ENCODE assay signal across 9 cellular contexts in the genomic region with DNA sequence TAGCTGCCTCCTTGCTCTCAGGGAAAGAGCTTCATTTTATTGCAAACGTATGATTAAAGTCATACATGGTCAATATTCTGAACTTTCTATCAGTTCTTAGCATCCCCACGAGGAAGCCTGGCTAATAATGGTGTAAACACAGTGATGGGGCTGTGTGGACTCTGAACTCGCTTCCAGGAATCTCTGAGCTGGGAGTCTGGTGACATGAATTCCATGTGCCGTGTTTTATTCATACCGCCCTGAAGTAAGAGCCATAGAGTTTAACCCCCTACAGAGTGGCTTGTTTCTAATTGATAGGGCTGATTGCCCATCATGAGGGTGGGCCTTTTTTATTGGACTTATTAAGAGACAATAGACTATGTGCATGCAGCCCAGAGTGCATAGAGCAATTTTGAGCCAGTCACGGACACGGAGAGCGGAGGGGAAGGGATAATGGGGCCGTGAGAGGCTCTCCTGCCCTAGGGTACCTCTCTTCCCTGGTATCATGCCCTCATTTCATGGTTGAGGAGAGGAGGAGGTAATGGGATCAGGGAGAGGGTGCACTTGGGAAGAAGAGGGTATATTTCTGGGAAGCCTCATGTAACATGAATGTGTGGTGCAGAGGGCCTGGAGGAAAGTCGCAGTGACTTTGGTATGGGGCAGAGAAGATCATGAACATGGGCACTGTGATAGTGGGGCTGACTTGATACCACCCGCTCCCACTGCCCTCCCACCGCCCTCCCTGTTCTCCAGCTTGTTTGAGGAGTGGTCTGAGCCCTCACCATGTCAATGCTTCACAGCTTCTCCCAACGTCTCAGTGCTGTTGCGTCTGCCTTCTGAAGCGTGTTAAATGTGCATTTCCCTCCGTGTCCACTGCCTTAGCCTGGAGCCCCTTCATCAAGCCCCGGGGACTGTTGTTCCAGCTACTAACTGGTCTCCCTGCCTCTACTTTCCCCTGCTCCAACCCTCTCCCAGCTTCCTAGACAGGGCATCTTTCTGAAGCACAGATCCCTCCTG.
DNase-seq lines count a peak whose midpoint lies in the region; ATAC-seq and TF ChIP-seq lines count a peak whose summit lies in the region.
"Had no signal": no experiment of that assay in that cellular context is flagged by ENCODE, and none has a peak within 500 bp of the region (broad histone marks: within the 10 kb centered on the region; RNA-seq: fewer than 3 reads in every experiment).

No MANE protein-coding gene starts in this region.

- H2AFZ ChIP-seq in GM23248 (0 out of 2 replicates have a peak overlapping the region, but pooled peaks have one; percentile 15), hepatocyte (no peak overlapping the region)

- peak overlapping the region; percentile 91 for H3K4me2 ChIP-seq in GM23248 (ENCODE audit: unreplicated experiment)
- peak overlapping the region; percentile 61 for H3K4me2 ChIP-seq in hepatocyte

- peaks cover 52% of the 10 kb centered on the region for H3F3A ChIP-seq in GM23248 (ENCODE audit: insufficient read depth)

- TF ChIP-seq CTCF in hepatocyte (IDR thresholded peaks at IDR 0.05; ENCODE audit: poor library complexity): no peak

- peak overlapping the region; percentile 100 for H3K27ac ChIP-seq in GM23248
- H3K27ac ChIP-seq in hepatocyte: peak overlapping the region; percentile 82
- H3K27ac ChIP-seq in skeletal muscle tissue (ENCODE audit: low read depth, low read length): peak overlapping the region; percentile 94

- peak; percentile 68 for DNase-seq in GM23248
- DNase-seq in adipocyte (ENCODE audit: low read depth): no peak
- peak; percentile 66 for DNase-seq in hepatocyte (ENCODE audit: low spot score)
- DNase-seq in activated CD8-positive, alpha-beta memory T cell treated with anti-CD3 and anti-CD28 coated beads, Interleukin-2, amount 50 U/mL, for 48 hours: no peak
- DNase-seq: glutamatergic neuron had no signal

- WGBS in GM23248 (ENCODE audit: low coverage in 1 of 2, low lambda C conversion rate in 2 of 2, missing lambda C conversion rate in 2 of 2), 2 experiments: 68 to 70% methylated on average over 17 of the region's 17 CpGs
- 59% methylated on average over 17 of the region's 17 CpGs for WGBS in hepatocyte (ENCODE audit: low lambda C conversion rate, missing lambda C conversion rate)

- H3K27me3 ChIP-seq in GM23248 (replicated peaks; ENCODE audit: insufficient read depth) (no peaks in the 10 kb centered on the region), adipocyte (replicated peaks; ENCODE audit: control insufficient read depth, insufficient read depth, low read length) (no peaks in the 10 kb centered on the region), hepatocyte (no peaks in the 10 kb centered on the region), skeletal muscle tissue (ENCODE audit: control insufficient read depth in 3 of 3, insufficient read depth in 3 of 3, low read length in 3 of 3) (no peaks in the 10 kb centered on the region)

- ATAC-seq in GM19324 (IDR thresholded peaks at IDR 0.05; ENCODE audit: low FRiP score, unreplicated experiment) (no peak), GM19452 (IDR thresholded peaks at IDR 0.05; ENCODE audit: unreplicated experiment) (no peak), GM18858 (IDR thresholded peaks at IDR 0.05; ENCODE audit: unreplicated experiment) (no peak)

- H3K79me2 ChIP-seq in GM23248 (ENCODE audit: insufficient read depth): no peaks in the 10 kb centered on the region
- no peaks in the 10 kb centered on the region for H3K79me2 ChIP-seq in hepatocyte

- H3K9me2 ChIP-seq in GM23248 (ENCODE audit: insufficient read depth) (no peaks in the 10 kb centered on the region), hepatocyte (replicated peaks; ENCODE audit: insufficient read depth) (no peaks in the 10 kb centered on the region)

- no peaks in the 10 kb centered on the region for H3K9me3 ChIP-seq in GM23248 (ENCODE audit: low read depth)
- H3K9me3 ChIP-seq in adipocyte (ENCODE audit: control insufficient read depth, low read length): no peaks in the 10 kb centered on the region
- no peaks in the 10 kb centered on the region for H3K9me3 ChIP-seq in hepatocyte (ENCODE audit: low read depth)
- no peaks in the 10 kb centered on the region for H3K9me3 ChIP-seq in skeletal muscle tissue (ENCODE audit: control insufficient read depth in 3 of 3, low read length in 3 of 3)

- no peaks in the 10 kb centered on the region for H4K20me1 ChIP-seq in GM23248 (ENCODE audit: insufficient read depth)
- H4K20me1 ChIP-seq in hepatocyte (ENCODE audit: insufficient read depth, poor library complexity, severe bottlenecking): no peaks in the 10 kb centered on the region

- H3K36me3 ChIP-seq in GM23248 (ENCODE audit: low read depth) (no peaks in the 10 kb centered on the region), adipocyte (ENCODE audit: control insufficient read depth, insufficient read depth, low read length, severe bottlenecking) (no peaks in the 10 kb centered on the region), hepatocyte (replicated peaks; ENCODE audit: insufficient read depth, low read depth) (no peaks in the 10 kb centered on the region), skeletal muscle tissue (ENCODE audit: control insufficient read depth in 3 of 3, insufficient read depth in 3 of 3, low read length in 3 of 3) (no peaks in the 10 kb centered on the region)

- H3K4me1 ChIP-seq in GM23248 (ENCODE audit: insufficient read depth) (peaks cover 54% of the 10 kb centered on the region), adipocyte (ENCODE audit: control insufficient read depth, insufficient read depth, low read length) (peaks cover 70% of the 10 kb centered on the region), hepatocyte (ENCODE audit: insufficient read depth) (peaks cover 43% of the 10 kb centered on the region), skeletal muscle tissue (ENCODE audit: control insufficient read depth in 3 of 3, insufficient read depth in 3 of 3, low read length in 3 of 3) (peaks cover 67 to 75% (median 74%) of the 10 kb centered on the region in 3 donors)

- in situ Hi-C loops in GM23248 (cut with MboI): no loop called here

- H3K9ac ChIP-seq in GM23248 (peak overlapping the region; percentile 89), adipocyte (ENCODE audit: low read length) (peak overlapping the region; percentile 94), skeletal muscle tissue (ENCODE audit: low read depth in 1 of 3, low read length in 3 of 3) (peak overlapping the region; percentile 9 to 69 (median 48))

- H3K4me3 ChIP-seq in GM23248 (peak overlapping the region; percentile 57), adipocyte (ENCODE audit: low read length) (peak overlapping the region; percentile 76), hepatocyte (no peak overlapping the region), skeletal muscle tissue (ENCODE audit: low read length in 3 of 3) (peak overlapping the region; percentile 1 to 39 (median 1))

Comparison
In these comparisons a context has a peak if more than half of its experiments do, and no peak if none do; other contexts are left out.
1. DNase-seq: peak in GM23248 (single experiment) and hepatocyte (single experiment); none in adipocyte (single experiment) and activated CD8-positive, alpha-beta memory T cell treated with anti-CD3 and anti-CD28 coated beads, Interleukin-2, amount 50 U/mL, for 48 hours (single experiment).
2. Peak in every context shown above with its lines, with median percentiles within 50 percentile points of each other: H3K27ac ChIP-seq and H3K9ac ChIP-seq.